10 cellular contexts compared by ENCODE assay signal in genomic region chr13:27813826-27814225, GRCh38. TPM values are rescaled to one million over a fixed set of nuclear protein-coding genes. Genes with fewer than 3 reads are reported as not detected.
"Had no signal": no experiment of that assay in that cellular context is flagged by ENCODE, and none has a peak within 500 bp of the region (broad histone marks: within the 10 kb centered on the region; RNA-seq: fewer than 3 reads in every experiment).

No MANE protein-coding gene starts in this region.

- H3K27ac Mint-ChIP-seq: HFFc6, IgD-negative memory B cell had no signal

- DNase-seq: GM23248, GOT3, HFFc6 had no signal

- H3K9me3 ChIP-seq: HAP-1 had no signal

- H3K36me3 Mint-ChIP-seq: IgD-negative memory B cell had no signal

- H3K9me3 Mint-ChIP-seq: HFFc6 had no signal

- H3K4me3 ChIP-seq: GM23248, HAP-1 had no signal

- H3K4me3 Mint-ChIP-seq: HFFc6, IgD-negative memory B cell had no signal

- H3K9ac ChIP-seq: GM23248 had no signal

- H2AFZ ChIP-seq: GM23248 had no signal

- H3K4me1 ChIP-seq: HAP-1 had no signal

- H3K36me3 ChIP-seq: HAP-1 had no signal

- H3K27ac ChIP-seq: GM23248, HL-60 had no signal

RNA-seq across cellular contexts. Expression of gene GSX1, which starts 21.5 kb away (rescaled TPM):
- total RNA-seq: GM23248, H4, H7, HepG2, HFFc6, HT1080 had no signal
- polyA plus RNA-seq: GM23248, HepG2, IgD-negative memory B cell had no signal
